8 cellular contexts compared by ENCODE assay signal in genomic region chr19:12733369-12733896, GRCh38. TPM values are rescaled to one million over a fixed set of nuclear protein-coding genes. Genes with fewer than 3 reads are reported as not detected.
DNase-seq lines count a peak whose midpoint lies in the region; ATAC-seq, FAIRE-seq and TF ChIP-seq lines count a peak whose summit lies in the region.

No MANE protein-coding gene starts in this region.

- H3K79me2 ChIP-seq in GM12878 (ENCODE audit: control insufficient read depth, insufficient read depth, low read length), result peaks cover 48% of the 10 kb centered on the region

- DNase-seq in AG08396 (ENCODE audit: low spot score), result peak; percentile 72
- DNase-seq in RKO (ENCODE audit: low spot score), result peak; percentile 85
- no peak for DNase-seq in GM12878 (ENCODE audit: low read depth, low spot score)
- peak; percentile 70 to 84 (median 79) for DNase-seq in right lobe of liver
- peak; percentile 7 to 60 (median 21) for DNase-seq in stimulated activated naive CD4-positive, alpha-beta T cell (lab: John Stamatoyannopoulos, UW)

- H3K36me3 ChIP-seq in GM12878 (ENCODE audit: control insufficient read depth in 2 of 2, insufficient read depth in 2 of 2, low read length in 1 of 2) (peaks cover 21 to 22% of the 10 kb centered on the region in 2 experiments; a peak in 3 of 4 replicates), right lobe of liver (peaks cover 0 to 25% (median 17%) of the 10 kb centered on the region in 4 donors)

- peaks cover 11% of the 10 kb centered on the region for H4K20me1 ChIP-seq in GM12878 (ENCODE audit: control insufficient read depth, insufficient read depth)

- H3K9ac ChIP-seq in GM12878 (ENCODE audit: control insufficient read depth, insufficient read depth, low read length), result peak overlapping the region; percentile 89

- no peak for TF ChIP-seq RAD21 in GM12878 (IDR thresholded peaks at IDR 0.05; ENCODE audit: insufficient read depth, low read depth, low read length)

- 0 out of 2 replicates have a peak overlapping the region, but pooled peaks have one; percentile 8 for H2AFZ ChIP-seq in GM12878 (ENCODE audit: control insufficient read depth, low read depth, low read length)

- under 1% methylated on average over 6 of the region's 6 CpGs for WGBS in GM12878 (ENCODE audit: insufficient coverage, insufficient replicate concordance, low lambda C conversion rate, missing lambda C conversion rate)
- whole genome bisulfite sequencing in right lobe of liver (ENCODE audit: insufficient coverage, low coverage, low lambda C conversion rate, missing lambda C conversion rate), result 0% methylated on average over 6 of the region's 6 CpGs

- in situ Hi-C loops in GM12878 (cut with MboI), result no loop called here

- intact Hi-C loops in GM12878 (cut with micrococcal nuclease; ENCODE audit: unreplicated experiment), result no loop called here
- intact Hi-C loops in right lobe of liver (cut with DNase I), result no loop called here

- H3K27me3 ChIP-seq in GM12878 (replicated peaks in 1 of 2; ENCODE audit: control insufficient read depth in 2 of 2, insufficient read depth in 2 of 2, low read length in 1 of 2), result no peaks in the 10 kb centered on the region
- no peaks in the 10 kb centered on the region for H3K27me3 ChIP-seq in right lobe of liver

- H3K4me2 ChIP-seq in GM12878 (ENCODE audit: control insufficient read depth, insufficient read depth), result peak overlapping the region; percentile 100

- H3K4me3 ChIP-seq in GM12878 (peak overlapping the region; percentile 93), right lobe of liver (peak overlapping the region; percentile 84 to 99 (median 86))

- RAD21 ChIA-PET in GM12878 (lab: Charles Lee; ENCODE audit: unreplicated experiment), result interaction anchor here (0.9 to 4.1 kb wide), 5 partner anchors 11 to 63 kb away, joined by 3 to 31 read pairs (median 6); partner anchors contain the start of genes JUNB and TNPO2

- peak overlapping the region; percentile 95 for H3K27ac ChIP-seq in GM12878 (ENCODE audit: control insufficient read depth, insufficient read depth)
- H3K27ac ChIP-seq in right lobe of liver, result peak overlapping the region; percentile 86 to 96 (median 94)

- FAIRE-seq in GM12878 (lab: Jason Lieb, UNC), result peak; percentile 44

- ATAC-seq in GM18505 (IDR thresholded peaks at IDR 0.05; ENCODE audit: unreplicated experiment) (no peak), GM12878 (peak; percentile 39), right lobe of liver (peak; percentile 34 to 52 (median 46)), HG03565 (IDR thresholded peaks at IDR 0.05; ENCODE audit: unreplicated experiment) (no peak), HG03175 (IDR thresholded peaks at IDR 0.05; ENCODE audit: unreplicated experiment) (no peak)

- POLR2A ChIA-PET in GM12878 (lab: Charles Lee), result interaction anchor here (0.5 to 2.4 kb wide), 7 partner anchors 11 to 169 kb away, joined by 3 to 58 read pairs (median 3); partner anchors contain the start of genes FBXW9 and TNPO2

- H3K4me1 ChIP-seq in GM12878 (ENCODE audit: control insufficient read depth, insufficient read depth, low read length), result peaks cover 31% of the 10 kb centered on the region
- peaks cover 0 to 45% (median 15%) of the 10 kb centered on the region in 4 donors for H3K4me1 ChIP-seq in right lobe of liver

- CTCF ChIA-PET in GM12878 (lab: Yijun Ruan, JAX), result interaction anchor here (0.7 to 4.0 kb wide), 14 partner anchors 8 to 165 kb away, joined by 3 to 30 read pairs (median 6); partner anchors contain the start of genes DHPS, RNASEH2A and TNPO2

- SMC1A ChIA-PET in GM12878 (lab: Charles Lee; ENCODE audit: uncharacterized antibody, unreplicated experiment), result interaction anchor here (1.0 to 2.8 kb wide), 4 partner anchors 10 to 63 kb away, joined by 3 to 28 read pairs (median 4); partner anchors contain the start of gene TNPO2

- TSS peak; percentile 60 for BruUV-seq in GM12878 (replicated peaks; lab: Mats Ljungman, UMichigan)

- TF ChIP-seq POLR2A in GM18505 (IDR thresholded peaks at IDR 0.05; ENCODE audit: borderline replicate concordance, extremely low read depth, insufficient read depth, insufficient read length) (peak; percentile 32), GM12878 (IDR thresholded peaks at IDR 0.05; ENCODE audit: low read depth, low read length) (no peak), right lobe of liver (IDR thresholded peaks at IDR 0.05) (peak; percentile 28)

- H3K9me3 ChIP-seq in GM12878 (replicated peaks; ENCODE audit: control insufficient read depth, insufficient read depth, low read length) (no peaks in the 10 kb centered on the region; the same call in 2 of the 3 replicates), right lobe of liver (no peaks in the 10 kb centered on the region)

- peak; percentile 59 to 73 (median 72) for TF ChIP-seq CTCF in GM12878 (IDR thresholded peaks at IDR 0.05 in 2 of 3, conservative IDR thresholded peaks at IDR 0.05 in 1 of 3; ENCODE audit: control insufficient read depth in 2 of 3, extremely low read depth in 1 of 3, insufficient read depth in 1 of 3, low read depth in 3 of 3, low read length in 3 of 3)
- TF ChIP-seq CTCF in right lobe of liver (IDR thresholded peaks at IDR 0.05), result peak; percentile 29 to 45 (median 40)

- no peak for TF ChIP-seq EP300 in GM12878 (IDR thresholded peaks at IDR 0.05; ENCODE audit: borderline replicate concordance in 1 of 2, control insufficient read depth in 1 of 2, low read depth in 2 of 2, low read length in 2 of 2)

RNA-seq across cellular contexts. Expression of gene TRIR, which starts 1.1 kb away (rescaled TPM):
- total RNA-seq in GM12878 (2013; cell fraction: nucleolus; rRNA removed), result 26.0 and 30.2 TPM in 2 replicates
- total RNA-seq in GM12878 (2014; rRNA removed) (291 and 318 TPM in 2 replicates), GM12878 (2014; rRNA removed; fragmentation: Illumina TruSeq; extraction: Trizol) (113 and 124 TPM in 2 replicates), GM12878 (2021) (202 and 213 TPM in 2 replicates), right lobe of liver (100 to 1,000 TPM in 4 of 6 experiments, 10 to 100 TPM in 2; 69.8 to 244 (median 106) TPM)
- polyA plus RNA-seq in GM12878 (2011; ENCODE audit: low read depth), result 172 TPM
- polyA plus RNA-seq in GM12878 (2011; rRNA removed) (174 and 229 TPM in 2 replicates), GM12878 (2014; fragmentation: Illumina TruSeq; extraction: Trizol) (126 and 147 TPM in 2 replicates), GM12878 (2014; fragmentation: Nextera tagmentation; extraction: Ambion mirVana) (10 to 100 TPM; 59.7 to 96.0 TPM), GM12878 (2014; rRNA removed) (426 and 483 TPM in 2 replicates), GM12878 (2016; fragmentation: Nextera tagmentation; extraction: Ambion mirVana) (100 to 1,000 TPM; 193 to 202 TPM)
- polyA plus RNA-seq in GM12878 (2011; cell fraction: cytosol; rRNA removed), result 227 and 370 TPM in 2 replicates
- 111 and 155 TPM in 2 replicates for polyA plus RNA-seq in GM12878 (2011; cell fraction: nucleus; rRNA removed)
- polyA plus RNA-seq in GM12878 (2012), result 211 and 282 TPM in 2 replicates
- 48.4 and 67.3 TPM in 2 replicates for polyA minus RNA-seq in GM12878 (2011; rRNA and poly(A)+ RNA removed)
- polyA minus RNA-seq in GM12878 (2011; cell fraction: cytosol; rRNA and poly(A)+ RNA removed), result 33.4 and 33.8 TPM in 2 replicates
- polyA minus RNA-seq in GM12878 (2011; cell fraction: nucleus; rRNA and poly(A)+ RNA removed), result 14.7 and 23.8 TPM in 2 replicates

RNA-seq across cellular contexts. Expression of gene GET3, which starts 3.9 kb away (rescaled TPM):
- total RNA-seq in GM12878 (2013; cell fraction: nucleolus; rRNA removed), result 6.7 and 10.6 TPM in 2 replicates
- 109 and 118 TPM in 2 replicates for total RNA-seq in GM12878 (2014; rRNA removed)
- total RNA-seq in GM12878 (2014; rRNA removed; fragmentation: Illumina TruSeq; extraction: Trizol), result 56.2 and 61.4 TPM in 2 replicates
- 75.3 and 84.0 TPM in 2 replicates for total RNA-seq in GM12878 (2021)
- 52.8 TPM for polyA plus RNA-seq in GM12878 (2011; ENCODE audit: low read depth)
- polyA plus RNA-seq in GM12878 (2011; rRNA removed), result 57.3 and 121 TPM in 2 replicates
- 140 and 205 TPM in 2 replicates for polyA plus RNA-seq in GM12878 (2011; cell fraction: cytosol; rRNA removed)
- polyA plus RNA-seq in GM12878 (2011; cell fraction: nucleus; rRNA removed), result 126 and 133 TPM in 2 replicates
- 60.3 and 78.8 TPM in 2 replicates for polyA plus RNA-seq in GM12878 (2012)
- polyA plus RNA-seq in GM12878 (2014; fragmentation: Illumina TruSeq; extraction: Trizol), result 22.7 and 76.6 TPM in 2 replicates
- 10 to 100 TPM; 14.5 to 22.0 TPM for polyA plus RNA-seq in GM12878 (2014; fragmentation: Nextera tagmentation; extraction: Ambion mirVana)
- 144 and 156 TPM in 2 replicates for polyA plus RNA-seq in GM12878 (2014; rRNA removed)
- 100 to 1,000 TPM; 126 to 139 TPM for polyA plus RNA-seq in GM12878 (2016; fragmentation: Nextera tagmentation; extraction: Ambion mirVana)
- polyA minus RNA-seq in GM12878 (2011; rRNA and poly(A)+ RNA removed), result 56.2 and 89.3 TPM in 2 replicates
- polyA minus RNA-seq in GM12878 (2011; cell fraction: cytosol; rRNA and poly(A)+ RNA removed), result 28.9 and 31.8 TPM in 2 replicates
- polyA minus RNA-seq in GM12878 (2011; cell fraction: nucleus; rRNA and poly(A)+ RNA removed), result 11.1 and 15.2 TPM in 2 replicates
- total RNA-seq in right lobe of liver, result 10 to 100 TPM; 22.3 to 35.8 (median 25.8) TPM

RNA-seq across cellular contexts. Expression of gene TNPO2, which starts 9.7 kb away (rescaled TPM):
- 113 and 137 TPM in 2 replicates for total RNA-seq in GM12878 (2013; cell fraction: nucleolus; rRNA removed)
- 19.0 and 26.2 TPM in 2 replicates for total RNA-seq in GM12878 (2014; rRNA removed)
- 29.4 and 33.0 TPM in 2 replicates for total RNA-seq in GM12878 (2014; rRNA removed; fragmentation: Illumina TruSeq; extraction: Trizol)
- 79.2 and 99.7 TPM in 2 replicates for total RNA-seq in GM12878 (2021)
- 26.0 TPM for polyA plus RNA-seq in GM12878 (2011; ENCODE audit: low read depth)
- 50.1 and 90.8 TPM in 2 replicates for polyA plus RNA-seq in GM12878 (2011; rRNA removed)
- 77.6 and 105 TPM in 2 replicates for polyA plus RNA-seq in GM12878 (2011; cell fraction: cytosol; rRNA removed)
- 352 and 438 TPM in 2 replicates for polyA plus RNA-seq in GM12878 (2011; cell fraction: nucleus; rRNA removed)
- polyA plus RNA-seq in GM12878 (2012), result 35.4 and 35.9 TPM in 2 replicates
- polyA plus RNA-seq in GM12878 (2014; fragmentation: Illumina TruSeq; extraction: Trizol), result 26.3 and 49.0 TPM in 2 replicates
- 1 to 10 TPM; 5.5 to 9.8 TPM for polyA plus RNA-seq in GM12878 (2014; fragmentation: Nextera tagmentation; extraction: Ambion mirVana)
- polyA plus RNA-seq in GM12878 (2014; rRNA removed), result 75.5 and 82.0 TPM in 2 replicates
- polyA plus RNA-seq in GM12878 (2016; fragmentation: Nextera tagmentation; extraction: Ambion mirVana), result 10 to 100 TPM; 18.4 to 23.7 TPM
- 142 and 176 TPM in 2 replicates for polyA minus RNA-seq in GM12878 (2011; rRNA and poly(A)+ RNA removed)
- 25.9 and 46.6 TPM in 2 replicates for polyA minus RNA-seq in GM12878 (2011; cell fraction: cytosol; rRNA and poly(A)+ RNA removed)
- 108 and 180 TPM in 2 replicates for polyA minus RNA-seq in GM12878 (2011; cell fraction: nucleus; rRNA and poly(A)+ RNA removed)
- total RNA-seq in right lobe of liver, result 10 to 100 TPM; 14.8 to 28.7 (median 19.6) TPM

RNA-seq across cellular contexts. Expression of gene BEST2, which starts 18.2 kb away (rescaled TPM):
- total RNA-seq in GM12878 (2013; cell fraction: nucleolus; rRNA removed), result not detected in 2 replicates
- total RNA-seq in GM12878 (2014; rRNA removed) (not detected in 2 replicates), GM12878 (2014; rRNA removed; fragmentation: Illumina TruSeq; extraction: Trizol) (not detected in 2 replicates), GM12878 (2021) (0.08 TPM in 1 of 2 replicates, not detected in the other), right lobe of liver (not detected)
- not detected for polyA plus RNA-seq in GM12878 (2011; ENCODE audit: low read depth)
- polyA plus RNA-seq in GM12878 (2011; rRNA removed) (not detected in 2 replicates), GM12878 (2014; fragmentation: Illumina TruSeq; extraction: Trizol) (not detected in 2 replicates), GM12878 (2014; fragmentation: Nextera tagmentation; extraction: Ambion mirVana) (not detected), GM12878 (2014; rRNA removed) (0.09 TPM in 1 of 2 replicates, not detected in the other), GM12878 (2016; fragmentation: Nextera tagmentation; extraction: Ambion mirVana) (not detected)
- polyA plus RNA-seq in GM12878 (2011; cell fraction: cytosol; rRNA removed), result 0.03 and 0.10 TPM in 2 replicates
- not detected in 2 replicates for polyA plus RNA-seq in GM12878 (2011; cell fraction: nucleus; rRNA removed)
- polyA plus RNA-seq in GM12878 (2012), result 0.15 and 0.20 TPM in 2 replicates
- not detected in 2 replicates for polyA minus RNA-seq in GM12878 (2011; rRNA and poly(A)+ RNA removed)
- not detected in 2 replicates for polyA minus RNA-seq in GM12878 (2011; cell fraction: cytosol; rRNA and poly(A)+ RNA removed)
- polyA minus RNA-seq in GM12878 (2011; cell fraction: nucleus; rRNA and poly(A)+ RNA removed), result not detected in 2 replicates

RNA-seq across cellular contexts. Expression of gene FBXW9, which starts 37.0 kb away (rescaled TPM):
- 5.6 and 6.0 TPM in 2 replicates for total RNA-seq in GM12878 (2013; cell fraction: nucleolus; rRNA removed)
- total RNA-seq in GM12878 (2014; rRNA removed) (11.8 and 14.8 TPM in 2 replicates), GM12878 (2014; rRNA removed; fragmentation: Illumina TruSeq; extraction: Trizol) (3.7 and 4.0 TPM in 2 replicates), GM12878 (2021) (10.4 and 12.8 TPM in 2 replicates), right lobe of liver (1 to 10 TPM; 1.6 to 4.9 (median 2.6) TPM)
- polyA plus RNA-seq in GM12878 (2011; ENCODE audit: low read depth), result 1.5 TPM
- polyA plus RNA-seq in GM12878 (2011; rRNA removed) (1.8 and 4.3 TPM in 2 replicates), GM12878 (2014; fragmentation: Illumina TruSeq; extraction: Trizol) (0.16 and 1.5 TPM in 2 replicates), GM12878 (2014; fragmentation: Nextera tagmentation; extraction: Ambion mirVana) (1 to 10 TPM in 1 of 2 experiments, under 1 TPM in 1; 0.21 to 1.1 TPM), GM12878 (2014; rRNA removed) (13.7 and 14.4 TPM in 2 replicates), GM12878 (2016; fragmentation: Nextera tagmentation; extraction: Ambion mirVana) (10 to 100 TPM; 13.3 to 13.7 TPM)
- polyA plus RNA-seq in GM12878 (2011; cell fraction: cytosol; rRNA removed), result 9.8 and 16.0 TPM in 2 replicates
- polyA plus RNA-seq in GM12878 (2011; cell fraction: nucleus; rRNA removed), result 19.8 and 24.5 TPM in 2 replicates
- 4.7 and 4.9 TPM in 2 replicates for polyA plus RNA-seq in GM12878 (2012)
- 3.2 and 7.6 TPM in 2 replicates for polyA minus RNA-seq in GM12878 (2011; rRNA and poly(A)+ RNA removed)
- 3.1 and 4.8 TPM in 2 replicates for polyA minus RNA-seq in GM12878 (2011; cell fraction: cytosol; rRNA and poly(A)+ RNA removed)
- polyA minus RNA-seq in GM12878 (2011; cell fraction: nucleus; rRNA and poly(A)+ RNA removed), result 3.4 and 6.9 TPM in 2 replicates

Comparison
In these comparisons a context has a peak if more than half of its experiments do, and no peak if none do; other contexts are left out.
1. ATAC-seq: peak in GM12878 (single experiment) and right lobe of liver (4 of 4); none in GM18505 (single experiment), HG03565 (single experiment) and HG03175 (single experiment).